In the genomic region with DNA sequence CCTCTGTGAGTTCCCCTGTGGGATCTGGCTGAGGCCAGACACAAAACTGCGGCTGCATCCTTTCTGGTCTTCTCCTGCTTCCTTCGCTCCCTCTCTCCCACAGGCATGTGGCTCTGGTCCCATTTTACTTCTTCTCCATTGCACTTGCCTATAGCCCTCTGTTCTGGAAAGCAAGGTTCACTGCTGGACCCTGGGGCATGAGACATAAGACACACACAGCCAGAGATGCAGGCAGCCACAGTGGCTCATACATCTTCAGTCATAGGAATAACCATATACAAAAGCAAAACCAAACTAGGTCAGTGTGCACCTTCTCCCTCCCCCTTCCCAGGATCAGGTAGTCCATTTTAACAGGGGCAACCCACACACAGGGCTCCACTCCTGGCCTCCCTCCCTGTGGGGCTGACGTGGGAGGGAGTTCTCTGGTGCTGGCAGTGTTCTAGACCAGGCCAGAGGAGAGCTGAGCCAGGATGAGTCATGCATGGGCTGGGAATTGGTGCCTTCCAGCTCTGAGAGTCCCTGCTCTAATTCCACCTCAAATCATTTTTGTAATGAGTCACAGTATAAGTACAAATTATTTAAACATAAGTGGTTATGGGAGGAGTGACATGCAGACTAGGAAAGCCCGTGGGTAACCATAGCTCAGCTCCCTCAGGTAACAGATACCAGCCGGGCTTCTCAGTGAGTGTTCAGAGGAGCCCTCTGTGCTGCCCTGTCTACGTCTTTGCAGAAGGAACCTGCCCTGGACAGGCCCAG, we compare ENCODE assay signal across 2 cellular contexts.
A peak's percentile ranks its signal among the peaks of the same experiment; 100 is the strongest.
TF ChIP-seq lines count a peak whose summit lies in the region.

No MANE protein-coding gene starts in this region.

TF ChIP-seq in HEK293, 187 proteins besides CTCF, POLR2A, EP300 and RAD21 (continued from another document and continues in another):
- TF ChIP-seq, protein P1, sequence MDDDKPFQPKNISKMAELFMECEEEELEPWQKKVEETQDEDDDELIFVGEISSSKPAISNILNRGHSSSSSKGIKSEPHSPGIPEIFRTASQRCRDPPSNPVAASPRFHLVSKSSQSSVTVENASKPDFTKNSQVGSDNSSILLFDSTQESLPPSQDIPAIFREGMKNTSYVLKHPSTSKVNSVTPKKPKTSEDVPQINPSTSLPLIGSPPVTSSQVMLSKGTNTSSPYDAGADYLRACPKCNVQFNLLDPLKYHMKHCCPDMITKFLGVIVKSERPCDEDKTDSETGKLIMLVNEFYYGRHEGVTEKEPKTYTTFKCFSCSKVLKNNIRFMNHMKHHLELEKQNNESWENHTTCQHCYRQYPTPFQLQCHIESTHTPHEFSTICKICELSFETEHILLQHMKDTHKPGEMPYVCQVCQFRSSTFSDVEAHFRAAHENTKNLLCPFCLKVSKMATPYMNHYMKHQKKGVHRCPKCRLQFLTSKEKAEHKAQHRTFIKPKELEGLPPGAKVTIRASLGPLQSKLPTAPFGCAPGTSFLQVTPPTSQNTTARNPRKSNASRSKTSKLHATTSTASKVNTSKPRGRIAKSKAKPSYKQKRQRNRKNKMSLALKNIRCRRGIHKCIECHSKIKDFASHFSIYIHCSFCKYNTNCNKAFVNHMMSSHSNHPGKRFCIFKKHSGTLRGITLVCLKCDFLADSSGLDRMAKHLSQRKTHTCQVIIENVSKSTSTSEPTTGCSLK (tag by site-specific recombination; IDR thresholded peaks at IDR 0.05), result no peak
- TF ChIP-seq ZNF214 (tag by site-specific recombination; IDR thresholded peaks at IDR 0.05; ENCODE audit: borderline replicate concordance) (no peak), ZNF510 (tag by site-specific recombination; IDR thresholded peaks at IDR 0.05; ENCODE audit: insufficient replicate concordance) (no peak), SP2 (tag by site-specific recombination; IDR thresholded peaks at IDR 0.05) (peak; percentile 21; the same call in 1 of the 2 replicates), ZNF791 (tag by site-specific recombination; IDR thresholded peaks at IDR 0.05) (no peak), ZNF426 (tag by site-specific recombination; IDR thresholded peaks at IDR 0.05) (no peak), ZNF24 (tag by site-specific recombination; IDR thresholded peaks at IDR 0.05) (no peak), ZNF501 (tag by site-specific recombination; IDR thresholded peaks at IDR 0.05) (no peak), EGR2 (tag by site-specific recombination; IDR thresholded peaks at IDR 0.05; ENCODE audit: low read depth) (peak; percentile 88), ZNF629 (tag by site-specific recombination; IDR thresholded peaks at IDR 0.05) (0 out of 2 replicates have a peak, but pooled peaks have one; percentile 46), ZNF175 (tag by site-specific recombination; IDR thresholded peaks at IDR 0.05) (no peak), ZNF184 (tag by site-specific recombination; IDR thresholded peaks at IDR 0.05) (0 out of 2 replicates have a peak, but pooled peaks have one; percentile 36), ZNF248 (tag by site-specific recombination; IDR thresholded peaks at IDR 0.05) (no peak), ZNF155 (tag by site-specific recombination; IDR thresholded peaks at IDR 0.05) (no peak), ZSCAN23 (tag by site-specific recombination; IDR thresholded peaks at IDR 0.05) (no peak), ZFHX2 (tag by site-specific recombination; conservative IDR thresholded peaks at IDR 0.05) (peak; percentile 93), ZNF596 (tag by site-specific recombination; IDR thresholded peaks at IDR 0.05) (no peak), ZNF660 (tag by site-specific recombination; IDR thresholded peaks at IDR 0.05) (0 out of 2 replicates have a peak, but pooled peaks have one; percentile 29), SP7 (tag by site-specific recombination; IDR thresholded peaks at IDR 0.05) (peak; percentile 88), ZBTB48 (tag by site-specific recombination; IDR thresholded peaks at IDR 0.05) (peak; percentile 41; the same call in 1 of the 2 replicates), REPIN1 (tag by site-specific recombination; IDR thresholded peaks at IDR 0.05; ENCODE audit: low read depth) (no peak), ZNF132 (tag by site-specific recombination; IDR thresholded peaks at IDR 0.05; ENCODE audit: borderline replicate concordance) (no peak), ZNF350 (tag by site-specific recombination; IDR thresholded peaks at IDR 0.05) (no peak)
- TF ChIP-seq, protein P2, sequence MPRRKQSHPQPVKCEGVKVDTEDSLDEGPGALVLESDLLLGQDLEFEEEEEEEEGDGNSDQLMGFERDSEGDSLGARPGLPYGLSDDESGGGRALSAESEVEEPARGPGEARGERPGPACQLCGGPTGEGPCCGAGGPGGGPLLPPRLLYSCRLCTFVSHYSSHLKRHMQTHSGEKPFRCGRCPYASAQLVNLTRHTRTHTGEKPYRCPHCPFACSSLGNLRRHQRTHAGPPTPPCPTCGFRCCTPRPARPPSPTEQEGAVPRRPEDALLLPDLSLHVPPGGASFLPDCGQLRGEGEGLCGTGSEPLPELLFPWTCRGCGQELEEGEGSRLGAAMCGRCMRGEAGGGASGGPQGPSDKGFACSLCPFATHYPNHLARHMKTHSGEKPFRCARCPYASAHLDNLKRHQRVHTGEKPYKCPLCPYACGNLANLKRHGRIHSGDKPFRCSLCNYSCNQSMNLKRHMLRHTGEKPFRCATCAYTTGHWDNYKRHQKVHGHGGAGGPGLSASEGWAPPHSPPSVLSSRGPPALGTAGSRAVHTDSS (tag by site-specific recombination; IDR thresholded peaks at IDR 0.05), result no peak
- TF ChIP-seq, protein P3, sequence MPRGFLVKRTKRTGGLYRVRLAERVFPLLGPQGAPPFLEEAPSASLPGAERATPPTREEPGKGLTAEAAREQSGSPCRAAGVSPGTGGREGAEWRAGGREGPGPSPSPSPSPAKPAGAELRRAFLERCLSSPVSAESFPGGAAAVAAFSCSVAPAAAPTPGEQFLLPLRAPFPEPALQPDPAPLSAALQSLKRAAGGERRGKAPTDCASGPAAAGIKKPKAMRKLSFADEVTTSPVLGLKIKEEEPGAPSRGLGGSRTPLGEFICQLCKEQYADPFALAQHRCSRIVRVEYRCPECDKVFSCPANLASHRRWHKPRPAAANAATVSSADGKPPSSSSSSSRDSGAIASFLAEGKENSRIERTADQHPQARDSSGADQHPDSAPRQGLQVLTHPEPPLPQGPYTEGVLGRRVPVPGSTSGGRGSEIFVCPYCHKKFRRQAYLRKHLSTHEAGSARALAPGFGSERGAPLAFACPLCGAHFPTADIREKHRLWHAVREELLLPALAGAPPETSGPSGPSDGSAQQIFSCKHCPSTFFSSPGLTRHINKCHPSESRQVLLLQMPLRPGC (tag by site-specific recombination; IDR thresholded peaks at IDR 0.05), result peak; percentile 27; the same call in 1 of the 2 replicates
- TF ChIP-seq, protein P4, sequence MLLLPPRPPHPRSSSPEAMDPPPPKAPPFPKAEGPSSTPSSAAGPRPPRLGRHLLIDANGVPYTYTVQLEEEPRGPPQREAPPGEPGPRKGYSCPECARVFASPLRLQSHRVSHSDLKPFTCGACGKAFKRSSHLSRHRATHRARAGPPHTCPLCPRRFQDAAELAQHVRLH (tag by site-specific recombination; IDR thresholded peaks at IDR 0.05), result no peak
- TF ChIP-seq, protein P5, sequence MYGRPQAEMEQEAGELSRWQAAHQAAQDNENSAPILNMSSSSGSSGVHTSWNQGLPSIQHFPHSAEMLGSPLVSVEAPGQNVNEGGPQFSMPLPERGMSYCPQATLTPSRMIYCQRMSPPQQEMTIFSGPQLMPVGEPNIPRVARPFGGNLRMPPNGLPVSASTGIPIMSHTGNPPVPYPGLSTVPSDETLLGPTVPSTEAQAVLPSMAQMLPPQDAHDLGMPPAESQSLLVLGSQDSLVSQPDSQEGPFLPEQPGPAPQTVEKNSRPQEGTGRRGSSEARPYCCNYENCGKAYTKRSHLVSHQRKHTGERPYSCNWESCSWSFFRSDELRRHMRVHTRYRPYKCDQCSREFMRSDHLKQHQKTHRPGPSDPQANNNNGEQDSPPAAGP (tag by site-specific recombination; IDR thresholded peaks at IDR 0.05), result peak; percentile 45; the same call in 1 of the 2 replicates

TF ChIP-seq in GM23338, 12 proteins besides CTCF, POLR2A, EP300 and RAD21 (continued from another document):
- TF ChIP-seq, protein P6, sequence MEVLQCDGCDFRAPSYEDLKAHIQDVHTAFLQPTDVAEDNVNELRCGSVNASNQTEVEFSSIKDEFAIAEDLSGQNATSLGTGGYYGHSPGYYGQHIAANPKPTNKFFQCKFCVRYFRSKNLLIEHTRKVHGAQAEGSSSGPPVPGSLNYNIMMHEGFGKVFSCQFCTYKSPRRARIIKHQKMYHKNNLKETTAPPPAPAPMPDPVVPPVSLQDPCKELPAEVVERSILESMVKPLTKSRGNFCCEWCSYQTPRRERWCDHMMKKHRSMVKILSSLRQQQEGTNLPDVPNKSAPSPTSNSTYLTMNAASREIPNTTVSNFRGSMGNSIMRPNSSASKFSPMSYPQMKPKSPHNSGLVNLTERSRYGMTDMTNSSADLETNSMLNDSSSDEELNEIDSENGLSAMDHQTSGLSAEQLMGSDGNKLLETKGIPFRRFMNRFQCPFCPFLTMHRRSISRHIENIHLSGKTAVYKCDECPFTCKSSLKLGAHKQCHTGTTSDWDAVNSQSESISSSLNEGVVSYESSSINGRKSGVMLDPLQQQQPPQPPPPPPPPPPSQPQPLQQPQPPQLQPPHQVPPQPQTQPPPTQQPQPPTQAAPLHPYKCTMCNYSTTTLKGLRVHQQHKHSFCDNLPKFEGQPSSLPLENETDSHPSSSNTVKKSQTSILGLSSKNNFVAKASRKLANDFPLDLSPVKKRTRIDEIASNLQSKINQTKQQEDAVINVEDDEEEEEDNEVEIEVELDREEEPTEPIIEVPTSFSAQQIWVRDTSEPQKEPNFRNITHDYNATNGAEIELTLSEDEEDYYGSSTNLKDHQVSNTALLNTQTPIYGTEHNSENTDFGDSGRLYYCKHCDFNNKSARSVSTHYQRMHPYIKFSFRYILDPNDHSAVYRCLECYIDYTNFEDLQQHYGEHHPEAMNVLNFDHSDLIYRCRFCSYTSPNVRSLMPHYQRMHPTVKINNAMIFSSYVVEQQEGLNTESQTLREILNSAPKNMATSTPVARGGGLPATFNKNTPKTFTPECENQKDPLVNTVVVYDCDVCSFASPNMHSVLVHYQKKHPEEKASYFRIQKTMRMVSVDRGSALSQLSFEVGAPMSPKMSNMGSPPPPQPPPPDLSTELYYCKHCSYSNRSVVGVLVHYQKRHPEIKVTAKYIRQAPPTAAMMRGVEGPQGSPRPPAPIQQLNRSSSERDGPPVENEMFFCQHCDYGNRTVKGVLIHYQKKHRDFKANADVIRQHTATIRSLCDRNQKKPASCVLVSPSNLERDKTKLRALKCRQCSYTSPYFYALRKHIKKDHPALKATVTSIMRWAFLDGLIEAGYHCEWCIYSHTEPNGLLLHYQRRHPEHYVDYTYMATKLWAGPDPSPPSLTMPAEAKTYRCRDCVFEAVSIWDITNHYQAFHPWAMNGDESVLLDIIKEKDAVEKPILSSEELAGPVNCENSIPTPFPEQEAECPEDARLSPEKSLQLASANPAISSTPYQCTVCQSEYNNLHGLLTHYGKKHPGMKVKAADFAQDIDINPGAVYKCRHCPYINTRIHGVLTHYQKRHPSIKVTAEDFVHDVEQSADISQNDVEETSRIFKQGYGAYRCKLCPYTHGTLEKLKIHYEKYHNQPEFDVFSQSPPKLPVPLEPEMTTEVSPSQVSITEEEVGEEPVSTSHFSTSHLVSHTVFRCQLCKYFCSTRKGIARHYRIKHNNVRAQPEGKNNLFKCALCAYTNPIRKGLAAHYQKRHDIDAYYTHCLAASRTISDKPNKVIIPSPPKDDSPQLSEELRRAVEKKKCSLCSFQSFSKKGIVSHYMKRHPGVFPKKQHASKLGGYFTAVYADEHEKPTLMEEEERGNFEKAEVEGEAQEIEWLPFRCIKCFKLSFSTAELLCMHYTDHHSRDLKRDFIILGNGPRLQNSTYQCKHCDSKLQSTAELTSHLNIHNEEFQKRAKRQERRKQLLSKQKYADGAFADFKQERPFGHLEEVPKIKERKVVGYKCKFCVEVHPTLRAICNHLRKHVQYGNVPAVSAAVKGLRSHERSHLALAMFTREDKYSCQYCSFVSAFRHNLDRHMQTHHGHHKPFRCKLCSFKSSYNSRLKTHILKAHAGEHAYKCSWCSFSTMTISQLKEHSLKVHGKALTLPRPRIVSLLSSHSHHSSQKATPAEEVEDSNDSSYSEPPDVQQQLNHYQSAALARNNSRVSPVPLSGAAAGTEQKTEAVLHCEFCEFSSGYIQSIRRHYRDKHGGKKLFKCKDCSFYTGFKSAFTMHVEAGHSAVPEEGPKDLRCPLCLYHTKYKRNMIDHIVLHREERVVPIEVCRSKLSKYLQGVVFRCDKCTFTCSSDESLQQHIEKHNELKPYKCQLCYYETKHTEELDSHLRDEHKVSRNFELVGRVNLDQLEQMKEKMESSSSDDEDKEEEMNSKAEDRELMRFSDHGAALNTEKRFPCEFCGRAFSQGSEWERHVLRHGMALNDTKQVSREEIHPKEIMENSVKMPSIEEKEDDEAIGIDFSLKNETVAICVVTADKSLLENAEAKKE (CRISPR knock-in tag; IDR thresholded peaks at IDR 0.05), result no peak
- TF ChIP-seq ZNF114 (CRISPR knock-in tag; IDR thresholded peaks at IDR 0.05), result no peak
- TF ChIP-seq, protein P7, sequence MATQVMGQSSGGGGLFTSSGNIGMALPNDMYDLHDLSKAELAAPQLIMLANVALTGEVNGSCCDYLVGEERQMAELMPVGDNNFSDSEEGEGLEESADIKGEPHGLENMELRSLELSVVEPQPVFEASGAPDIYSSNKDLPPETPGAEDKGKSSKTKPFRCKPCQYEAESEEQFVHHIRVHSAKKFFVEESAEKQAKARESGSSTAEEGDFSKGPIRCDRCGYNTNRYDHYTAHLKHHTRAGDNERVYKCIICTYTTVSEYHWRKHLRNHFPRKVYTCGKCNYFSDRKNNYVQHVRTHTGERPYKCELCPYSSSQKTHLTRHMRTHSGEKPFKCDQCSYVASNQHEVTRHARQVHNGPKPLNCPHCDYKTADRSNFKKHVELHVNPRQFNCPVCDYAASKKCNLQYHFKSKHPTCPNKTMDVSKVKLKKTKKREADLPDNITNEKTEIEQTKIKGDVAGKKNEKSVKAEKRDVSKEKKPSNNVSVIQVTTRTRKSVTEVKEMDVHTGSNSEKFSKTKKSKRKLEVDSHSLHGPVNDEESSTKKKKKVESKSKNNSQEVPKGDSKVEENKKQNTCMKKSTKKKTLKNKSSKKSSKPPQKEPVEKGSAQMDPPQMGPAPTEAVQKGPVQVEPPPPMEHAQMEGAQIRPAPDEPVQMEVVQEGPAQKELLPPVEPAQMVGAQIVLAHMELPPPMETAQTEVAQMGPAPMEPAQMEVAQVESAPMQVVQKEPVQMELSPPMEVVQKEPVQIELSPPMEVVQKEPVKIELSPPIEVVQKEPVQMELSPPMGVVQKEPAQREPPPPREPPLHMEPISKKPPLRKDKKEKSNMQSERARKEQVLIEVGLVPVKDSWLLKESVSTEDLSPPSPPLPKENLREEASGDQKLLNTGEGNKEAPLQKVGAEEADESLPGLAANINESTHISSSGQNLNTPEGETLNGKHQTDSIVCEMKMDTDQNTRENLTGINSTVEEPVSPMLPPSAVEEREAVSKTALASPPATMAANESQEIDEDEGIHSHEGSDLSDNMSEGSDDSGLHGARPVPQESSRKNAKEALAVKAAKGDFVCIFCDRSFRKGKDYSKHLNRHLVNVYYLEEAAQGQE (IDR thresholded peaks at IDR 0.05; ENCODE audit: unreplicated experiment), result no peak
- no peak for TF ChIP-seq POLR2AphosphoS5 (IDR thresholded peaks at IDR 0.05; ENCODE audit: low read depth)
- TF ChIP-seq EZH2phosphoT487 (IDR thresholded peaks at IDR 0.05; ENCODE audit: unreplicated experiment), result no peak
